ENCODE assay signal across 8 cellular contexts in the genomic region with DNA sequence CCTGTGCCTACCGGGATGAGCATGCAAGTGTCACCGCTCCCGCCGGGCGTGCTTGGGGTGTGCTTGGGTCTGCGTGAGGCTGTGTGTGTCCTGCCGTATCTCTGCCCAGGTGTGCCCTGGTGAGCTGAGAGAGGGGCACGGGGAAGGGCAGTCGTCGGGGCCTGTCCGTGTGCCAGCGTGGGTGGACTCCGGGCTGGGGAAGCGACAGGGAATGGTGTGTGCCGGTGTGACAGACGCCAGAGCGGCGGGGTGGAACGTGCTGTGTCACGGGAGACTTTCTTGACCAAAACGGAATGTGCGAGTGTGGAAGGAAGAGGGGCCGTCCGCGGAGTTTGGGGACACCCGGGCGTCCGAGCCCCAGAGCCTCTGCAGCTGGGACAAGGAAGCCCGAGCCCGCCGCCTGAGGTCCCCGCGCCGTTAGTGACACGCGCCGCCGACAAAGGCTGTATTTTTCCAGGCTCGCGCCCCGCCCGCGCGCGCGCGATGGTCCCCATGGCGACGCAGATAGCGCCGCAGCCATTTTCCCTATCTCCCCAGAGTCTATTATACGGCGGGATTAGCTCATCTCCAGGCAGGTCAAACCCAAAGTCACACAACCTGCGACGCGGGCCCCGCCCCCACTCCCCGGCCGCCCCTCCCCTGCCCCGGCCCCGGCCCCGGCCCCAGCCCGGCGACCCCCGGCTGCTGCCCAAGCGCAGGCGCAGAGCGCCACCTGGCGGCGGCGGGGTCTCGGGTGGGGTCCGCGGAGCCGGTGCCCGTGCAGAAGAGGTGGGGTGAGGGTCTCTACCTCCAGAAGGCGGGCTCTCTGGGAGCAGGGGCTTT. TPM values are rescaled to one million over a fixed set of nuclear protein-coding genes. Genes with fewer than 3 reads are reported as not detected.
DNase-seq lines count a peak whose midpoint lies in the region; ATAC-seq and TF ChIP-seq lines count a peak whose summit lies in the region.

No MANE protein-coding gene starts in this region.

- peak; percentile 67 to 84 for DNase-seq in NOMO-1 (lab: John Stamatoyannopoulos, UW; ENCODE audit: unreplicated experiment in 2 of 2)
- DNase-seq in activated CD8-positive, alpha-beta memory T cell treated with anti-CD3 and anti-CD28 coated beads, Interleukin-2, amount 50 U/mL, for 4 hours: peak; percentile 74
- DNase-seq in epithelial cell of esophagus (ENCODE audit: low read depth): peak; percentile 36
- peak; percentile 45 for DNase-seq in naive B cell
- peak; percentile 71 to 84 for DNase-seq in stimulated activated effector memory CD8-positive, alpha-beta T cell treated with anti-CD3 and anti-CD28 coated beads, Interleukin-12 subunit alpha, Interleukin-12 subunit beta, amount 100 ng/mL, for 72 hours (ENCODE audit: low spot score in 2 of 2)

- H3K4me1 Mint-ChIP-seq in naive B cell: peaks cover 5 to 12% (median 12%) of the 10 kb centered on the region in 3 donors
- H3K4me1 Mint-ChIP-seq in stimulated activated effector memory CD8-positive, alpha-beta T cell treated with anti-CD3 and anti-CD28 coated beads, Interleukin-12 subunit alpha, Interleukin-12 subunit beta, amount 100 ng/mL, for 72 hours: peaks cover 11% of the 10 kb centered on the region

- H3K27ac Mint-ChIP-seq in naive B cell: peak overlapping the region in 1 of 6 donors; percentile 23
- no peak overlapping the region for H3K27ac Mint-ChIP-seq in stimulated activated effector memory CD8-positive, alpha-beta T cell treated with anti-CD3 and anti-CD28 coated beads, Interleukin-12 subunit alpha, Interleukin-12 subunit beta, amount 100 ng/mL, for 72 hours

- peaks cover 0 to 47% (median 20%) of the 10 kb centered on the region in 11 experiments; a peak in 20 of 22 replicates for H4K20me1 ChIP-seq in BLaER1 treated with 17β-estradiol and CSF1 and Interleukin-3, amounts not matched to agents 10 nM and 100 nM

- no peaks in the 10 kb centered on the region for H3K9me3 ChIP-seq in BLaER1 treated with 17β-estradiol and CSF1 and Interleukin-3, amounts not matched to agents 10 nM and 100 nM (replicated peaks in 1 of 11)

- H3K4me2 ChIP-seq in BLaER1 treated with 17β-estradiol and CSF1 and Interleukin-3, amounts not matched to agents 10 nM and 100 nM: peak overlapping the region; percentile 79 to 95 (median 90)

- peak; percentile 48 for TF ChIP-seq CTCF in epithelial cell of esophagus (IDR thresholded peaks at IDR 0.05; ENCODE audit: insufficient read depth, low read depth, low read length, missing control alignments)

- no peak overlapping the region for H3K27ac ChIP-seq in BLaER1 treated with 17β-estradiol and CSF1 and Interleukin-3, amounts not matched to agents 10 nM and 100 nM

- peaks cover 0 to 12% (median 5%) of the 10 kb centered on the region in 10 experiments; a peak in 11 of 20 replicates for H3K4me1 ChIP-seq in BLaER1 treated with 17β-estradiol and CSF1 and Interleukin-3, amounts not matched to agents 10 nM and 100 nM

- ATAC-seq in HG02759 (IDR thresholded peaks at IDR 0.05; ENCODE audit: unreplicated experiment) (peak; percentile 54), naive B cell (ENCODE audit: low read depth in 2 of 2) (peak; percentile 61 to 67), HG02840 (IDR thresholded peaks at IDR 0.05; ENCODE audit: low FRiP score, unreplicated experiment) (no peak)
- peak; percentile 73 for ATAC-seq in stimulated activated effector memory CD8-positive, alpha-beta T cell treated with anti-CD3 and anti-CD28 coated beads, Interleukin-12 subunit alpha, Interleukin-12 subunit beta, amount 100 ng/mL, for 72 hours

- peaks cover 41 to 87% (median 83%) of the 10 kb centered on the region in 3 donors for H3K27me3 Mint-ChIP-seq in naive B cell

- H3K9me3 Mint-ChIP-seq in naive B cell: peaks cover 0 to 3% (median 0%) of the 10 kb centered on the region in 7 donors
- H3K9me3 Mint-ChIP-seq in stimulated activated effector memory CD8-positive, alpha-beta T cell treated with anti-CD3 and anti-CD28 coated beads, Interleukin-12 subunit alpha, Interleukin-12 subunit beta, amount 100 ng/mL, for 72 hours: no peaks in the 10 kb centered on the region

- H3K4me3 Mint-ChIP-seq in naive B cell: peak overlapping the region; percentile 67 to 86 (median 75)
- peak overlapping the region; percentile 62 for H3K4me3 Mint-ChIP-seq in stimulated activated effector memory CD8-positive, alpha-beta T cell treated with anti-CD3 and anti-CD28 coated beads, Interleukin-12 subunit alpha, Interleukin-12 subunit beta, amount 100 ng/mL, for 72 hours

- H3K36me3 ChIP-seq in BLaER1 treated with 17β-estradiol and CSF1 and Interleukin-3, amounts not matched to agents 10 nM and 100 nM: no peaks in the 10 kb centered on the region

- peak overlapping the region in 9 of 11 experiments; percentile 10 to 65 (median 55); a peak in 14 of 22 replicates for H3K9ac ChIP-seq in BLaER1 treated with 17β-estradiol and CSF1 and Interleukin-3, amounts not matched to agents 10 nM and 100 nM

- peak overlapping the region; percentile 48 to 67 (median 60) for H3K4me3 ChIP-seq in BLaER1 treated with 17β-estradiol and CSF1 and Interleukin-3, amounts not matched to agents 10 nM and 100 nM
- peak overlapping the region; percentile 34 for H3K4me3 ChIP-seq in epithelial cell of esophagus (ENCODE audit: low read length)

- peaks cover 4 to 8% of the 10 kb centered on the region in 2 donors for H3K36me3 Mint-ChIP-seq in naive B cell
- H3K36me3 Mint-ChIP-seq in stimulated activated effector memory CD8-positive, alpha-beta T cell treated with anti-CD3 and anti-CD28 coated beads, Interleukin-12 subunit alpha, Interleukin-12 subunit beta, amount 100 ng/mL, for 72 hours: no peaks in the 10 kb centered on the region

- peaks cover 51 to 71% (median 64%) of the 10 kb centered on the region in 11 experiments for H3K27me3 ChIP-seq in BLaER1 treated with 17β-estradiol and CSF1 and Interleukin-3, amounts not matched to agents 10 nM and 100 nM

RNA-seq across cellular contexts. Expression of gene GATA2, which starts 4.5 kb away (rescaled TPM):
- polyA plus RNA-seq in naive B cell (ENCODE audit: low read depth in 6 of 6): under 1 TPM in 3 of 6 donors, not detected in 3; 0.21 to 0.49 (median 0.28) TPM

RNA-seq across cellular contexts. Expression of gene DNAJB8, which starts 30.8 kb away (rescaled TPM):
- polyA plus RNA-seq in naive B cell (ENCODE audit: low read depth in 6 of 6): not detected
